18 cellular contexts compared by ENCODE assay signal in the genomic region with DNA sequence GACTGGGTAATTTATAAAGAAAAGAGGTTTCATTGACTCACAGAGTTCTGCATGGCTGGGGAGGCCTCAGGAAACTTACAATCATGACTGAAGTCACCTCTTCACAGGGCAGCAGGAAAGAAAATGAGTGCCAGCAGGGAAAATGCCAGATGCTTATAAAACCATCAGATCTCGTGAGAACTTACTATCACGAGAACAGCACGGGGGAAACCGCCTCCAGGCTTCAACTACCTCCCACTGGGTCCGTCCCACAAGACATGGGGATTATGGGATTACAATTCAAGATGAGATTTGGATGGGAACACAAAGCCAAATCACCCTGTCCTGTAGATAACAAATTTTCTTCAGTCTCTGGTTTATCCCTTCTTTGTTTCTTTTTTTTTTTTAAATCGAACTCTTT. TPM values are rescaled to one million over a fixed set of nuclear protein-coding genes. Genes with fewer than 3 reads are reported as not detected.
DNase-seq lines count a peak whose midpoint lies in the region; ATAC-seq, FAIRE-seq and TF ChIP-seq lines count a peak whose summit lies in the region.
"Had no signal": no experiment of that assay in that cellular context is flagged by ENCODE, and none has a peak within 500 bp of the region (broad histone marks: within the 10 kb centered on the region; RNA-seq: fewer than 3 reads in every experiment).

No MANE protein-coding gene starts in this region.

- FAIRE-seq in K562 (lab: Jason Lieb, UNC) = no peak
- FAIRE-seq: A204.1, D721Med, G401.6, GM12891, HTR-8/SVneo had no signal

- TF ChIP-seq CTCF in K562 (IDR thresholded peaks at IDR 0.05 in 2 of 3, conservative IDR thresholded peaks at IDR 0.05 in 1 of 3; ENCODE audit: insufficient read depth in 2 of 3, low read depth in 1 of 3, low read length in 3 of 3) = no peak

- intact Hi-C loops in K562 (cut with micrococcal nuclease) = no loop called here

- H3K27me3 ChIP-seq in K562 (ENCODE audit: control insufficient read depth in 2 of 2, insufficient read depth in 2 of 2, low read length in 2 of 2) = peaks cover 0 to 3% of the 10 kb centered on the region in 2 experiments; a peak in 1 of 5 replicates

- no peak overlapping the region for H3K4me3 ChIP-seq in K562
- H3K4me3 ChIP-seq: GM23248, HAP-1 had no signal

- H3K9me1 ChIP-seq in K562 (ENCODE audit: control insufficient read depth, insufficient read depth, low read length) = no peaks in the 10 kb centered on the region

- 5% methylated on average over 6 of the region's 6 CpGs for WGBS in K562 (ENCODE audit: insufficient coverage, low coverage, missing lambda C conversion rate)

- peak; percentile 72 for ATAC-seq in K562
- no peak for ATAC-seq in HG02938 (IDR thresholded peaks at IDR 0.05; ENCODE audit: unreplicated experiment)

- POLR2A ChIA-PET in K562 (lab: Yijun Ruan, JAX) = no interaction called here

- DNase-seq in NCI-H69 (lab: John Stamatoyannopoulos, UW) = peak; percentile 20
- DNase-seq in OCI-M1 (lab: John Stamatoyannopoulos, UW) = peak; percentile 58
- DNase-seq in K562 (ENCODE audit: extremely low read depth in 1 of 4, low spot score in 3 of 4) = peak in 1 of 4 experiments; percentile 14
- DNase-seq in MV-4-11 (lab: John Stamatoyannopoulos, UW) = no peak
- no peak for DNase-seq in KG1 (lab: John Stamatoyannopoulos, UW)
- DNase-seq: AML-193; Caco-2; CD4-positive, alpha-beta T cell; GM23248 had no signal

- no peak overlapping the region for H3K4me2 ChIP-seq in K562 (ENCODE audit: insufficient read depth, low read length)

- no peak overlapping the region for H2AFZ ChIP-seq in K562 (ENCODE audit: low read depth, low read length)
- H2AFZ ChIP-seq: GM23248 had no signal

- no peaks in the 10 kb centered on the region for H3K9me3 ChIP-seq in K562 (replicated peaks; ENCODE audit: control insufficient read depth, insufficient read depth, low read depth, low read length)
- H3K9me3 ChIP-seq: Caco-2, HAP-1 had no signal

- H3K79me2 ChIP-seq in K562 (ENCODE audit: control insufficient read depth, insufficient read depth, low read length) = no peaks in the 10 kb centered on the region

- no peak overlapping the region for H3K9ac ChIP-seq in K562 (ENCODE audit: insufficient read depth in 1 of 2, low read depth in 2 of 2, low read length in 2 of 2)
- H3K9ac ChIP-seq: GM23248 had no signal

- H3K27ac ChIP-seq in K562 (ENCODE audit: extremely low read depth, low read depth, low read length) = no peak overlapping the region
- H3K27ac ChIP-seq: C4-2B, GM23248, HL-60 had no signal

- no peak for TF ChIP-seq POLR2A in K562 (conservative IDR thresholded peaks at IDR 0.05)

- CTCF ChIA-PET in K562 (lab: Yijun Ruan, JAX; ENCODE audit: low intra/inter-chr PET ratio) = no interaction called here

- no peak for TF ChIP-seq RAD21 in K562 (CRISPR knock-in tag; conservative IDR thresholded peaks at IDR 0.05 in 1 of 2, IDR thresholded peaks at IDR 0.05 in 1 of 2)

- H4K20me1 ChIP-seq in K562 (replicated peaks; ENCODE audit: control insufficient read depth, insufficient read depth, low read length) = no peaks in the 10 kb centered on the region

- no peaks in the 10 kb centered on the region for H3K36me3 ChIP-seq in K562 (ENCODE audit: control insufficient read depth, insufficient read depth, low read length)
- H3K36me3 ChIP-seq: HAP-1 had no signal

- in situ Hi-C loops in K562 (cut with MboI) = no loop called here

- no peak for TF ChIP-seq EP300 in K562 (IDR thresholded peaks at IDR 0.05; ENCODE audit: low read length)

- no TSS peak for BruUV-seq in K562 (replicated peaks; lab: Mats Ljungman, UMichigan)

- no peaks in the 10 kb centered on the region for H3K4me1 ChIP-seq in K562 (replicated peaks in 1 of 2; ENCODE audit: control insufficient read depth in 2 of 2, insufficient read depth in 2 of 2, low read length in 2 of 2)
- H3K4me1 ChIP-seq: Caco-2, HAP-1 had no signal

TF ChIP-seq in K562, 482 proteins besides CTCF, POLR2A, EP300 and RAD21:
- TF ChIP-seq CTCFL (IDR thresholded peaks at IDR 0.05; ENCODE audit: borderline replicate concordance, insufficient read depth, low read depth, low read length, poor library complexity, severe bottlenecking) (no peak), CHD2 (IDR thresholded peaks at IDR 0.05; ENCODE audit: low read depth, low read length) (peak; percentile 85)

RNA-seq across cellular contexts. Expression of gene AVEN, which starts 31.0 kb away (rescaled TPM):
- 0.49 and 0.77 TPM in 2 replicates for total RNA-seq in K562 (2011; cell fraction: chromatin; rRNA removed; ENCODE audit: low replicate concordance)
- total RNA-seq in K562 (2011; cell fraction: nucleolus; rRNA removed) = 0.50 and 0.53 TPM in 2 replicates
- 1.2 and 1.4 TPM in 2 replicates for total RNA-seq in K562 (2011; cell fraction: nucleoplasm; rRNA removed)
- total RNA-seq in K562 (2014; rRNA removed) (4.7 and 6.4 TPM in 2 replicates), K562 (2014; rRNA removed; fragmentation: Illumina TruSeq; extraction: Trizol) (5.5 and 5.6 TPM in 2 replicates), K562 (2015; rRNA removed; fragmentation: Illumina TruSeq; extraction: Trizol) (3.7 and 3.9 TPM in 2 replicates), K562 (2021) (3.7 and 4.8 TPM in 2 replicates)
- polyA plus RNA-seq in K562 (2011; rRNA removed) (2.8 and 2.9 TPM in 2 replicates), K562 (2014; fragmentation: Illumina TruSeq; extraction: Trizol) (3.2 and 4.8 TPM in 2 replicates), K562 (2014; fragmentation: Nextera tagmentation; extraction: Ambion mirVana) (1 to 10 TPM; 1.5 to 1.9 TPM), K562 (2014; rRNA removed) (3.3 and 4.7 TPM in 2 replicates)
- 0.95 and 2.0 TPM in 2 replicates for polyA plus RNA-seq in K562 (2011; cell fraction: cytosol; rRNA removed)
- polyA plus RNA-seq in K562 (2011; cell fraction: nucleus; rRNA removed) = 0.70 and 0.77 TPM in 2 replicates
- polyA plus RNA-seq in K562 (2012) = 4.7 and 4.8 TPM in 2 replicates
- 2.0 and 3.2 TPM in 2 replicates for polyA minus RNA-seq in K562 (2011; rRNA and poly(A)+ RNA removed)
- 1.8 and 3.2 TPM in 2 replicates for polyA minus RNA-seq in K562 (2011; cell fraction: cytosol; rRNA and poly(A)+ RNA removed)
- 0.40 and 1.1 TPM in 2 replicates for polyA minus RNA-seq in K562 (2011; cell fraction: nucleus; rRNA and poly(A)+ RNA removed)

RNA-seq across cellular contexts. Expression of gene EMC7, which starts 31.7 kb away (rescaled TPM):
- total RNA-seq in K562 (2011; cell fraction: chromatin; rRNA removed; ENCODE audit: low replicate concordance) = 38.1 and 57.5 TPM in 2 replicates
- total RNA-seq in K562 (2011; cell fraction: nucleolus; rRNA removed) = 52.8 and 58.4 TPM in 2 replicates
- 81.1 and 92.0 TPM in 2 replicates for total RNA-seq in K562 (2011; cell fraction: nucleoplasm; rRNA removed)
- total RNA-seq in K562 (2014; rRNA removed) (33.5 and 34.1 TPM in 2 replicates), K562 (2014; rRNA removed; fragmentation: Illumina TruSeq; extraction: Trizol) (43.2 and 50.4 TPM in 2 replicates), K562 (2015; rRNA removed; fragmentation: Illumina TruSeq; extraction: Trizol) (44.8 and 49.7 TPM in 2 replicates), K562 (2021) (56.4 and 63.7 TPM in 2 replicates)
- polyA plus RNA-seq in K562 (2011; rRNA removed) (64.2 and 80.2 TPM in 2 replicates), K562 (2014; fragmentation: Illumina TruSeq; extraction: Trizol) (92.8 and 102 TPM in 2 replicates), K562 (2014; fragmentation: Nextera tagmentation; extraction: Ambion mirVana) (10 to 100 TPM; 25.8 to 48.3 TPM), K562 (2014; rRNA removed) (64.3 and 73.1 TPM in 2 replicates)
- polyA plus RNA-seq in K562 (2011; cell fraction: cytosol; rRNA removed) = 25.4 and 37.1 TPM in 2 replicates
- polyA plus RNA-seq in K562 (2011; cell fraction: nucleus; rRNA removed) = 16.3 and 20.6 TPM in 2 replicates
- polyA plus RNA-seq in K562 (2012) = 63.4 and 94.4 TPM in 2 replicates
- 41.2 and 49.2 TPM in 2 replicates for polyA minus RNA-seq in K562 (2011; rRNA and poly(A)+ RNA removed)
- 12.5 and 15.9 TPM in 2 replicates for polyA minus RNA-seq in K562 (2011; cell fraction: cytosol; rRNA and poly(A)+ RNA removed)
- 3.8 and 11.6 TPM in 2 replicates for polyA minus RNA-seq in K562 (2011; cell fraction: nucleus; rRNA and poly(A)+ RNA removed)

RNA-seq across cellular contexts. Expression of gene PGBD4, which starts 31.9 kb away (rescaled TPM):
- total RNA-seq in K562 (2011; cell fraction: chromatin; rRNA removed; ENCODE audit: low replicate concordance) = 6.3 and 11.2 TPM in 2 replicates
- 6.7 and 7.0 TPM in 2 replicates for total RNA-seq in K562 (2011; cell fraction: nucleolus; rRNA removed)
- 6.9 and 8.6 TPM in 2 replicates for total RNA-seq in K562 (2011; cell fraction: nucleoplasm; rRNA removed)
- total RNA-seq in K562 (2014; rRNA removed) = 2.2 TPM in 2 replicates
- total RNA-seq in K562 (2014; rRNA removed; fragmentation: Illumina TruSeq; extraction: Trizol) = 3.0 and 3.1 TPM in 2 replicates
- total RNA-seq in K562 (2015; rRNA removed; fragmentation: Illumina TruSeq; extraction: Trizol) = 2.9 and 3.3 TPM in 2 replicates
- total RNA-seq in K562 (2021) = 2.1 and 2.2 TPM in 2 replicates
- polyA plus RNA-seq in K562 (2011; rRNA removed) = 4.3 and 4.9 TPM in 2 replicates
- polyA plus RNA-seq in K562 (2011; cell fraction: cytosol; rRNA removed) = 1.7 and 2.4 TPM in 2 replicates
- polyA plus RNA-seq in K562 (2011; cell fraction: nucleus; rRNA removed) = 3.4 and 3.7 TPM in 2 replicates
- 1.5 and 1.6 TPM in 2 replicates for polyA plus RNA-seq in K562 (2012)
- polyA plus RNA-seq in K562 (2014; fragmentation: Illumina TruSeq; extraction: Trizol) = 3.0 and 3.4 TPM in 2 replicates
- 1 to 10 TPM; 2.3 to 2.5 TPM for polyA plus RNA-seq in K562 (2014; fragmentation: Nextera tagmentation; extraction: Ambion mirVana)
- polyA plus RNA-seq in K562 (2014; rRNA removed) = 2.7 and 3.2 TPM in 2 replicates
- polyA minus RNA-seq in K562 (2011; rRNA and poly(A)+ RNA removed) = 6.2 and 6.4 TPM in 2 replicates
- 1.1 and 1.5 TPM in 2 replicates for polyA minus RNA-seq in K562 (2011; cell fraction: cytosol; rRNA and poly(A)+ RNA removed)
- 4.7 and 8.2 TPM in 2 replicates for polyA minus RNA-seq in K562 (2011; cell fraction: nucleus; rRNA and poly(A)+ RNA removed)

Comparison
In these comparisons a context has a peak if more than half of its experiments do, and no peak if none do; other contexts are left out.
1. DNase-seq: peak in NCI-H69 (single experiment) and OCI-M1 (single experiment); none in MV-4-11 (single experiment) and KG1 (single experiment).